ENCODE assay signal across 8 cellular contexts in the genomic region with DNA sequence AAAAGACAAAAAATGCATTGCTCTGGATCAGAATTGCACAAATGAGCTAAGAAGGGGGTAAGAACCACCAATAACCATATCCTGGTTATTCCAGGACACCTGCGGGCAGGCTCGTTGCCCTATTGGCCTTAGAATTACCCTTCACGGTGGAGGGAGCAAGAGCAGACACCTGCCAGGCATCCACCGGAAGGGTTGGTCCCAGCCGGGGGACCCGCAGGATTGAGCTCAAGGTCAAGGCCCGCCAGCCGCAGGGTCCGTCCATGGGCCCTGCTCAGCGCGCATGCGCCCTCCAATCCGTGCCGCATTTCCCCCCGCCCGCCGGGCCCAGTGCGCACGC. TPM values are rescaled to one million over a fixed set of nuclear protein-coding genes. Genes with fewer than 3 reads are reported as not detected.
DNase-seq lines count a peak whose midpoint lies in the region; ATAC-seq and TF ChIP-seq lines count a peak whose summit lies in the region.

No MANE protein-coding gene starts in this region.

- ATAC-seq in GM18508 (IDR thresholded peaks at IDR 0.05; ENCODE audit: insufficient read depth, unreplicated experiment), result peak; percentile 20

- H3K27me3 ChIP-seq in Karpas-422 (ENCODE audit: low read length), result no peaks in the 10 kb centered on the region
- no peaks in the 10 kb centered on the region for H3K27me3 ChIP-seq in mucosa of rectum (ENCODE audit: control insufficient read depth in 2 of 2, insufficient read depth in 2 of 2, low read length in 2 of 2)

- no peak overlapping the region for H2AFZ ChIP-seq in Karpas-422 (ENCODE audit: low read length)

- H3K4me1 ChIP-seq in Karpas-422 (ENCODE audit: low read length), result peaks cover 34% of the 10 kb centered on the region
- peaks cover 12 to 17% of the 10 kb centered on the region in 2 donors for H3K4me1 ChIP-seq in mucosa of rectum (ENCODE audit: control insufficient read depth in 2 of 2, insufficient read depth in 2 of 2, low read length in 2 of 2)

- peaks cover 64% of the 10 kb centered on the region for H3K36me3 ChIP-seq in Karpas-422 (ENCODE audit: insufficient read depth, low read length)
- H3K36me3 ChIP-seq in mucosa of rectum (ENCODE audit: control insufficient read depth in 2 of 2, insufficient read depth in 2 of 2, low read length in 2 of 2), result peaks cover 39 to 45% of the 10 kb centered on the region in 2 donors

- peaks cover 50% of the 10 kb centered on the region for H4K20me1 ChIP-seq in Karpas-422 (ENCODE audit: insufficient read depth, low read depth, low read length)

- H3K4me2 ChIP-seq in Karpas-422 (ENCODE audit: low read depth, low read length, poor library complexity, severe bottlenecking), result peak overlapping the region; percentile 71

- H3K4me3 ChIP-seq in Karpas-422 (ENCODE audit: low read length) (peak overlapping the region; percentile 86), coronary artery (peak overlapping the region; percentile 96), mucosa of rectum (ENCODE audit: low read length in 2 of 2) (peak overlapping the region; percentile 97 to 100)

- DNase-seq in Karpas-422, result no peak
- DNase-seq in coronary artery (ENCODE audit: low spot score), result no peak
- DNase-seq in MV-4-11 (lab: John Stamatoyannopoulos, UW), result no peak
- no peak for DNase-seq in DMS79 (lab: John Stamatoyannopoulos, UW)
- no peak for DNase-seq in SIG-M5 (lab: John Stamatoyannopoulos, UW)
- DNase-seq in activated CD4-positive, alpha-beta T cell treated with anti-CD3 and anti-CD28 coated beads for 48 hours, result no peak

- peaks cover 81% of the 10 kb centered on the region for H3K79me2 ChIP-seq in Karpas-422 (ENCODE audit: low read length)

- no peaks in the 10 kb centered on the region for H3K9me3 ChIP-seq in Karpas-422 (ENCODE audit: low read length)
- H3K9me3 ChIP-seq in mucosa of rectum (ENCODE audit: control insufficient read depth in 2 of 2, low read length in 2 of 2), result no peaks in the 10 kb centered on the region

- H3K9ac ChIP-seq in Karpas-422 (ENCODE audit: low read length), result peak overlapping the region; percentile 100
- peak overlapping the region; percentile 73 to 100 for H3K9ac ChIP-seq in mucosa of rectum (ENCODE audit: low read depth in 1 of 2, low read length in 2 of 2)

- H3K27ac ChIP-seq in Karpas-422 (ENCODE audit: low read length), result peak overlapping the region; percentile 92
- H3K27ac ChIP-seq in coronary artery, result peak overlapping the region; percentile 81 to 98
- peak overlapping the region; percentile 99 to 100 for H3K27ac ChIP-seq in mucosa of rectum (ENCODE audit: low read depth in 2 of 2, low read length in 2 of 2)

- no peak for TF ChIP-seq CTCF in coronary artery (IDR thresholded peaks at IDR 0.05)

- H3K9me2 ChIP-seq in Karpas-422 (replicated peaks; ENCODE audit: insufficient read depth, low read length), result no peaks in the 10 kb centered on the region

RNA-seq across cellular contexts. Expression of gene SLC25A6, which starts 0.6 kb away (rescaled TPM):
- 209 and 367 TPM in 2 replicates for total RNA-seq in Karpas-422 (2014; rRNA removed; shearing (Covaris generic); ENCODE audit: low replicate concordance)

RNA-seq across cellular contexts. Expression of gene IL3RA, which starts 54.8 kb away (rescaled TPM):
- total RNA-seq in Karpas-422 (2014; rRNA removed; shearing (Covaris generic); ENCODE audit: low replicate concordance), result not detected in 2 replicates
